In genomic region chr16:55207679-55208294, GRCh38 we compare ENCODE assay signal across 17 cellular contexts.
"Had no signal": no experiment of that assay in that cellular context is flagged by ENCODE, and none has a peak within 500 bp of the region (broad histone marks: within the 10 kb centered on the region; RNA-seq: fewer than 3 reads in every experiment).

No MANE protein-coding gene starts in this region.

- H3K4me3 Mint-ChIP-seq: activated CD4-positive, alpha-beta memory T cell treated with anti-CD3 and anti-CD28 coated beads for 36 hours; activated CD4-positive, alpha-beta T cell treated with anti-CD3 and anti-CD28 coated beads for 36 hours; activated naive CD8-positive, alpha-beta T cell treated with anti-CD3 and anti-CD28 coated beads, Interleukin-2, amount 10 ng/mL, durations not matched to agents 7 days and 5 days; effector memory CD8-positive, alpha-beta T cell; stimulated activated naive CD8-positive, alpha-beta T cell treated with anti-CD3 and anti-CD28 coated beads, Interleukin-15, Interleukin-2, amounts not matched to agents 100 ng/mL and 50 ng/mL, for 24 hours had no signal

- H3K9me3 Mint-ChIP-seq: activated CD4-positive, alpha-beta memory T cell treated with anti-CD3 and anti-CD28 coated beads for 36 hours; activated naive CD8-positive, alpha-beta T cell treated with anti-CD3 and anti-CD28 coated beads, Interleukin-2, amount 10 ng/mL, durations not matched to agents 7 days and 5 days; effector memory CD8-positive, alpha-beta T cell; stimulated activated naive CD8-positive, alpha-beta T cell treated with anti-CD3 and anti-CD28 coated beads, Interleukin-15, Interleukin-2, amounts not matched to agents 100 ng/mL and 50 ng/mL, for 24 hours had no signal

- H3K4me1 ChIP-seq: foreskin keratinocyte, left lung, psoas muscle, suprapubic skin had no signal

- H3K36me3 Mint-ChIP-seq: activated CD4-positive, alpha-beta memory T cell treated with anti-CD3 and anti-CD28 coated beads for 36 hours; activated naive CD8-positive, alpha-beta T cell treated with anti-CD3 and anti-CD28 coated beads, Interleukin-2, amount 10 ng/mL, durations not matched to agents 7 days and 5 days had no signal

- H3K4me1 Mint-ChIP-seq: activated CD4-positive, alpha-beta T cell treated with anti-CD3 and anti-CD28 coated beads for 36 hours; activated naive CD8-positive, alpha-beta T cell treated with anti-CD3 and anti-CD28 coated beads, Interleukin-2, amount 10 ng/mL, durations not matched to agents 7 days and 5 days had no signal

- H3K4me3 ChIP-seq: left lung, psoas muscle, skin epidermis, suprapubic skin had no signal

- H3K27ac ChIP-seq: foreskin keratinocyte, left lung, psoas muscle, skin epidermis, suprapubic skin had no signal

- H3K9me3 ChIP-seq: left lung, psoas muscle, suprapubic skin had no signal

- H3K27me3 Mint-ChIP-seq: activated CD4-positive, alpha-beta memory T cell treated with anti-CD3 and anti-CD28 coated beads for 36 hours; activated CD4-positive, alpha-beta T cell treated with anti-CD3 and anti-CD28 coated beads for 36 hours; activated naive CD8-positive, alpha-beta T cell treated with anti-CD3 and anti-CD28 coated beads, Interleukin-2, amount 10 ng/mL, durations not matched to agents 7 days and 5 days had no signal

- ATAC-seq: activated CD4-positive, alpha-beta T cell treated with anti-CD3 and anti-CD28 coated beads for 36 hours; effector memory CD8-positive, alpha-beta T cell; foreskin keratinocyte; left lung; psoas muscle; right cardiac atrium had no signal

- H3K27ac Mint-ChIP-seq: activated CD4-positive, alpha-beta memory T cell treated with anti-CD3 and anti-CD28 coated beads for 36 hours; activated CD4-positive, alpha-beta T cell treated with anti-CD3 and anti-CD28 coated beads for 36 hours; activated naive CD8-positive, alpha-beta T cell treated with anti-CD3 and anti-CD28 coated beads, Interleukin-2, amount 10 ng/mL, durations not matched to agents 7 days and 5 days; effector memory CD8-positive, alpha-beta T cell; stimulated activated naive CD8-positive, alpha-beta T cell treated with anti-CD3 and anti-CD28 coated beads, Interleukin-15, Interleukin-2, amounts not matched to agents 100 ng/mL and 50 ng/mL, for 24 hours had no signal

- H3K36me3 ChIP-seq: left lung, suprapubic skin had no signal

- DNase-seq: activated CD4-positive, alpha-beta memory T cell treated with anti-CD3 and anti-CD28 coated beads for 36 hours; activated CD4-positive, alpha-beta T cell treated with anti-CD3 and anti-CD28 coated beads for 36 hours; activated naive CD4-positive, alpha-beta T cell; activated naive CD8-positive, alpha-beta T cell treated with anti-CD3 and anti-CD28 coated beads, Interleukin-2, amount 10 ng/mL, durations not matched to agents 7 days and 5 days; activated T-cell treated with anti-CD3 and anti-CD28 coated beads for 4 hours; effector memory CD8-positive, alpha-beta T cell; foreskin keratinocyte; kidney; left lung; mammary epithelial cell; psoas muscle; right cardiac atrium; T-helper 2 cell; trophoblast cell had no signal

- H3K27me3 ChIP-seq: foreskin keratinocyte, suprapubic skin had no signal
